Comparison of ENCODE assay signal across 13 cellular contexts in the genomic region with DNA sequence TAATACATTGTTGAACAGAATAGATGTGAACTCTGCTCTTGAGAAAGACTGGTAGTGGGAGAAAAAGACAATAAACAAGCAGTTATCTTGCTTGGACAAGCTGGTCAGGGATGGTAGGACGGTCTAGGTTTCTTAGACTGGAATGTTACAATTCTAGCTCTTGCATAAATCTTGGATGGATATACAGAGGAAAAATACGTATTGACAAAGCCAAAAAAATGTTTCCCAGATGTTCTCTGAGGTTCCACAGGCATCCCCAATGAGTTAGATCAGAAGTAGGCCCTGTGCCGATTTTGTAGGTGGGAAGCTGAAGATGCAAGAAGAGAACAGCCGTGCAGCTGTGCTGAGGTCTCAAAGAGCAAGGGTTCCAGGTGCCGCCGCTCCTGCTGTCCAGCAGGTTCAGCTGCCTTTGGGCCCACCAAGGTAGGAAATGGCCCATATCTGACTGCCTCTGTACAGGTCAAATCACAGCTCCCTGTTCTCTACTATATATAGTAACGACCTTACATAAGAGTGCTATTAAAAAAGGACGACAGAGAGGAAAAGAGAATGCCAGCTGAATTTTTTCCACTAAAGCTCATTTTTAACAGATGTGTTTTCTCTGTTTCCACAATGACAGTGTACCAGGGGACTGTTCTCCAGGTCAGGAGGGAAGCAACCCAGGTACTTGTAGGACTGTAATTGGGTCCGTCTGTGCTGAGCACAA.
A peak's percentile ranks its signal among the peaks of the same experiment; 100 is the strongest.
DNase-seq lines count a peak whose midpoint lies in the region; ATAC-seq and TF ChIP-seq lines count a peak whose summit lies in the region.
"Had no signal": no experiment of that assay in that cellular context is flagged by ENCODE, and none has a peak within 500 bp of the region (broad histone marks: within the 10 kb centered on the region; RNA-seq: fewer than 3 reads in every experiment).

No MANE protein-coding gene starts in this region.

- no peaks in the 10 kb centered on the region for H3K36me3 Mint-ChIP-seq in activated naive CD8-positive, alpha-beta T cell treated with anti-CD3 and anti-CD28 coated beads for 36 hours
- peaks cover 0 to 10% of the 10 kb centered on the region in 2 donors for H3K36me3 Mint-ChIP-seq in activated naive CD4-positive, alpha-beta T cell treated with anti-CD3 and anti-CD28 coated beads, Interleukin-2, amount 50 U/mL, for 72 hours

- peaks cover 7% of the 10 kb centered on the region for H3K4me1 Mint-ChIP-seq in activated naive CD8-positive, alpha-beta T cell treated with anti-CD3 and anti-CD28 coated beads for 36 hours
- H3K4me1 Mint-ChIP-seq: B cell had no signal

- no peak for TF ChIP-seq CTCF in thyroid gland (IDR thresholded peaks at IDR 0.05)

- no peak for TF ChIP-seq POLR2A in thyroid gland (IDR thresholded peaks at IDR 0.05)

- H3K9me3 ChIP-seq in KOPT-K1 (ENCODE audit: insufficient read depth, low read length, poor library complexity, severe bottlenecking) (no peaks in the 10 kb centered on the region), muscle layer of duodenum (ENCODE audit: control insufficient read depth in 1 of 2, low read length in 2 of 2) (no peaks in the 10 kb centered on the region), thyroid gland (no peaks in the 10 kb centered on the region)

- H3K36me3 ChIP-seq in KOPT-K1 (ENCODE audit: insufficient read depth, low read length): no peaks in the 10 kb centered on the region
- peaks cover 5 to 12% of the 10 kb centered on the region in 2 donors for H3K36me3 ChIP-seq in muscle layer of duodenum (ENCODE audit: control insufficient read depth in 1 of 2, insufficient read depth in 2 of 2, low read length in 2 of 2)
- no peaks in the 10 kb centered on the region for H3K36me3 ChIP-seq in thyroid gland

- H3K27ac ChIP-seq in KOPT-K1 (ENCODE audit: low read depth, low read length, poor library complexity, severe bottlenecking) (peak overlapping the region; percentile 58), muscle layer of duodenum (ENCODE audit: low read length) (peak overlapping the region; percentile 52), thyroid gland (peak overlapping the region in 2 of 3 donors; percentile 14 to 21)

- DNase-seq in fibroblast of gingiva (ENCODE audit: low read depth) (peak; percentile 55), thyroid gland (no peak), RKO (ENCODE audit: low spot score) (no peak)
- no peak for DNase-seq in activated naive CD8-positive, alpha-beta T cell treated with anti-CD3 and anti-CD28 coated beads for 36 hours
- DNase-seq in activated naive CD4-positive, alpha-beta T cell treated with anti-CD3 and anti-CD28 coated beads, Interleukin-2, amount 50 U/mL, for 72 hours (ENCODE audit: low spot score in 2 of 2): no peak
- DNase-seq: kidney glomerular epithelial cell, NCI-H526 treated with DMSO at 0.1 percent for 48 hours, nephron progenitor cell had no signal

- H3K4me3 Mint-ChIP-seq in activated naive CD8-positive, alpha-beta T cell treated with anti-CD3 and anti-CD28 coated beads for 36 hours: no peak overlapping the region
- H3K4me3 Mint-ChIP-seq: activated naive CD4-positive, alpha-beta T cell treated with anti-CD3 and anti-CD28 coated beads, Interleukin-2, amount 50 U/mL, for 24 hours; B cell; nephron progenitor cell had no signal

- no peak for ATAC-seq in GM18907 (IDR thresholded peaks at IDR 0.05; ENCODE audit: unreplicated experiment)
- no peak for ATAC-seq in activated naive CD4-positive, alpha-beta T cell treated with anti-CD3 and anti-CD28 coated beads, Interleukin-2, amount 50 U/mL, for 72 hours

- no peak overlapping the region for H3K4me3 ChIP-seq in muscle layer of duodenum (ENCODE audit: low read depth in 1 of 2, low read length in 2 of 2)
- no peak overlapping the region for H3K4me3 ChIP-seq in thyroid gland (replicated peaks in 1 of 3)

- no peaks in the 10 kb centered on the region for H3K9me3 Mint-ChIP-seq in activated naive CD8-positive, alpha-beta T cell treated with anti-CD3 and anti-CD28 coated beads for 36 hours
- H3K9me3 Mint-ChIP-seq in activated naive CD4-positive, alpha-beta T cell treated with anti-CD3 and anti-CD28 coated beads, Interleukin-2, amount 50 U/mL, for 72 hours: no peaks in the 10 kb centered on the region
- H3K9me3 Mint-ChIP-seq: activated naive CD4-positive, alpha-beta T cell treated with anti-CD3 and anti-CD28 coated beads, Interleukin-2, amount 50 U/mL, for 24 hours; nephron progenitor cell had no signal

- H3K27ac Mint-ChIP-seq in activated naive CD8-positive, alpha-beta T cell treated with anti-CD3 and anti-CD28 coated beads for 36 hours: no peak overlapping the region
- H3K27ac Mint-ChIP-seq in activated naive CD4-positive, alpha-beta T cell treated with anti-CD3 and anti-CD28 coated beads, Interleukin-2, amount 50 U/mL, for 72 hours: no peak overlapping the region
- H3K27ac Mint-ChIP-seq: activated naive CD4-positive, alpha-beta T cell treated with anti-CD3 and anti-CD28 coated beads, Interleukin-2, amount 50 U/mL, for 24 hours; B cell had no signal

- H3K27me3 Mint-ChIP-seq in activated naive CD8-positive, alpha-beta T cell treated with anti-CD3 and anti-CD28 coated beads for 36 hours: peaks cover 5% of the 10 kb centered on the region

- H3K4me1 ChIP-seq in muscle layer of duodenum (ENCODE audit: control insufficient read depth in 1 of 2, insufficient read depth in 2 of 2, low read length in 2 of 2): peaks cover 4 to 66% of the 10 kb centered on the region in 2 donors
- H3K4me1 ChIP-seq in thyroid gland: peaks cover 21 to 29% of the 10 kb centered on the region in 2 donors

- intact Hi-C loops in thyroid gland (cut with DNase I): no loop called here

- H3K27me3 ChIP-seq in muscle layer of duodenum (ENCODE audit: low read depth, low read length): no peaks in the 10 kb centered on the region
- H3K27me3 ChIP-seq in thyroid gland: no peaks in the 10 kb centered on the region

- WGBS in thyroid gland, 2 donors: 80% methylated on average over 9 of the region's 9 CpGs
